In genomic region chr2:138424436-138425140, GRCh38 we compare ENCODE assay signal across 19 cellular contexts.
"Had no signal": no experiment of that assay in that cellular context is flagged by ENCODE, and none has a peak within 500 bp of the region (broad histone marks: within the 10 kb centered on the region; RNA-seq: fewer than 3 reads in every experiment).

No MANE protein-coding gene starts in this region.

- ATAC-seq: left ventricle myocardium superior; lower lobe of right lung; natural killer cell treated with Interleukin-12 subunit alpha and Interleukin-12 subunit beta and Interleukin-15 and Interleukin-18, amount 100 ng/mL, for 72 hours; stimulated activated effector memory CD8-positive, alpha-beta T cell treated with anti-CD3 and anti-CD28 coated beads, Interleukin-12 subunit alpha, Interleukin-12 subunit beta, amount 100 ng/mL, for 72 hours had no signal

- H3K27ac ChIP-seq: dorsolateral prefrontal cortex, esophagus squamous epithelium, lower lobe of right lung, parathyroid adenoma, sigmoid colon, stomach, thyroid gland had no signal

- H3K4me3 ChIP-seq: dorsolateral prefrontal cortex, esophagus squamous epithelium, lower lobe of right lung, sigmoid colon, stomach, thyroid gland had no signal

- H3K9me3 ChIP-seq: thyroid gland had no signal

- H3K36me3 ChIP-seq: esophagus squamous epithelium, lower lobe of right lung, sigmoid colon, thyroid gland had no signal

- FAIRE-seq: frontal cortex had no signal

- H3K4me1 ChIP-seq: parathyroid adenoma had no signal

- H2AFZ ChIP-seq: parathyroid adenoma had no signal

- DNase-seq: dorsolateral prefrontal cortex; effector CD4-positive, alpha-beta T cell; esophagus squamous epithelium; hypothalamus; immature natural killer cell; islet precursor cell; left ventricle myocardium superior; lower lobe of right lung; naive B cell; sigmoid colon; stimulated activated CD4-positive, alpha-beta T cell treated with anti-CD3 and anti-CD28 coated beads, Interleukin-2, amount 100 ng/mL, for 24 hours; stimulated activated CD4-positive, alpha-beta T cell treated with anti-CD3 and anti-CD28 coated beads, Interleukin-4, amount 100 ng/mL, for 24 hours; stimulated activated naive CD4-positive, alpha-beta T cell treated with Interleukin-2 at 50 U/mL for 16 hours; stomach; thyroid gland had no signal

- H3K27me3 ChIP-seq: dorsolateral prefrontal cortex, esophagus squamous epithelium, sigmoid colon, stomach, thyroid gland had no signal

- H3K9ac ChIP-seq: parathyroid adenoma had no signal
